Comparison of ENCODE assay signal across 10 cellular contexts in the genomic region with DNA sequence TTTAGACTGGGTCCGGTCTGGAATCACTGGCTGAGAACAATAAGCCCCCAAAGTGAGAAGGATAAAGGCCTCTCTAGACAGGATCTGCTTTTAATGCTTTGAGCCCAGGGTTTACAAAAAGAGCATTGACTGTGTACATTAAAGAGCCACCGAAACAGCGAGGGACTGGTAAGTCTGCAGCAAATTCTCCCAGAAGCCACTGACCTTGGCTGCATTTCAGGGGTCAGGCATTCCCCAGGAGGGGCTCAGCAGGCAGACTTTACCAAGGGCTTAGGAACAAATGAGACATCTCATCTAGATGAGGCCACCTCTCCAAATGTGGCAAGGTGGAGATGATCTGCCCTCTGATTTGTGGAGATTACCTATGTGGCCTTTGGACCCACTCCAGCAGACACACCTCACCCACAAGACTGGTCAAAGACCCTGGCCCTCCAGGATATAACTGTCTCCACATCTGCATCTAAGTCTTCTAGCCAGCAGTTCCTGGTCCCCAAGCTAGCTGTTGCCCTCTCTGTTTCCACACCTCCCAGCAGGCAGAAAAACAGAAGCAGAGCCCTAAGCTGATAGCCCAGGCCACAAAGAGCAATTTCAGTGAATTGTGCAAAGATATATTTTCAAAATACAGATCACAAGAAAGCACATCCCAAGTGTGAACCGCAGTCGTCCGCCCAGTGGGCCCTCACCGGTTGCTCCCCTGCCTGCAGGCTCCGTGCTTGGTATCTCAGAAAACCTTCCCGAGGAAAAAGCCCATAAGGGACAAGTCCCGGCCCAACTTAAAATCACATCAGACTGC. TPM values are rescaled to one million over a fixed set of nuclear protein-coding genes. Genes with fewer than 3 reads are reported as not detected.
DNase-seq lines count a peak whose midpoint lies in the region; ATAC-seq and TF ChIP-seq lines count a peak whose summit lies in the region.
"Had no signal": no experiment of that assay in that cellular context is flagged by ENCODE, and none has a peak within 500 bp of the region (broad histone marks: within the 10 kb centered on the region; RNA-seq: fewer than 3 reads in every experiment).

No MANE protein-coding gene starts in this region.

- H3K4me3 Mint-ChIP-seq in activated T-cell treated with anti-CD3 and anti-CD28 coated beads, Interleukin-2, amount 50 U/mL, for 24 hours: peak overlapping the region; percentile 88
- H3K4me3 Mint-ChIP-seq in osteocyte (ENCODE audit: unreplicated experiment): peak overlapping the region; percentile 94

- peak; percentile 37 for DNase-seq in activated T-cell treated with anti-CD3 and anti-CD28 coated beads, Interleukin-2, amount 50 U/mL, for 24 hours
- DNase-seq in fibroblast of pulmonary artery (ENCODE audit: low read depth): no peak
- DNase-seq in osteocyte (ENCODE audit: extremely low spot score, unreplicated experiment): no peak
- no peak for DNase-seq in effector CD8-positive, alpha-beta T cell (lab: John Stamatoyannopoulos, UW)
- DNase-seq: NCI-H2227 treated with DMSO at 0.1 percent for 48 hours; stimulated activated naive B cell treated with anti-CD40 and anti-IgM and Interleukin-4, amounts not matched to agents 10 μg/mL and 1 μg/mL and 100 μg/mL, for 72 hours had no signal

- peaks cover 24% of the 10 kb centered on the region for H3K36me3 Mint-ChIP-seq in activated T-cell treated with anti-CD3 and anti-CD28 coated beads, Interleukin-2, amount 50 U/mL, for 24 hours (ENCODE audit: low read depth)
- H3K36me3 Mint-ChIP-seq in osteocyte (ENCODE audit: unreplicated experiment): no peaks in the 10 kb centered on the region
- H3K36me3 Mint-ChIP-seq: stimulated activated naive B cell treated with anti-CD40 and anti-IgM and Interleukin-4, amounts not matched to agents 10 μg/mL and 1 μg/mL and 100 μg/mL, for 72 hours had no signal

- H3K4me3 ChIP-seq in GM08714 (ENCODE audit: low read length) (peak overlapping the region; percentile 97), fibroblast of pulmonary artery (replicated peaks; ENCODE audit: low read depth, low read length) (peak overlapping the region; percentile 88)

- H3K27ac Mint-ChIP-seq in activated T-cell treated with anti-CD3 and anti-CD28 coated beads, Interleukin-2, amount 50 U/mL, for 24 hours: peak overlapping the region; percentile 92
- H3K27ac Mint-ChIP-seq in osteocyte (ENCODE audit: unreplicated experiment): peak overlapping the region; percentile 50

- peaks cover 56% of the 10 kb centered on the region for H3K4me1 Mint-ChIP-seq in activated T-cell treated with anti-CD3 and anti-CD28 coated beads, Interleukin-2, amount 50 U/mL, for 24 hours (ENCODE audit: low read depth)
- H3K4me1 Mint-ChIP-seq in osteocyte (ENCODE audit: unreplicated experiment): peaks cover 32% of the 10 kb centered on the region

- ATAC-seq in GM18511 (IDR thresholded peaks at IDR 0.05; ENCODE audit: unreplicated experiment) (no peak), HG02571 (IDR thresholded peaks at IDR 0.05; ENCODE audit: unreplicated experiment) (no peak), HG03097 (IDR thresholded peaks at IDR 0.05; ENCODE audit: low FRiP score, unreplicated experiment) (no peak)
- ATAC-seq: stimulated activated naive B cell treated with anti-CD40 and anti-IgM and Interleukin-4, amounts not matched to agents 10 μg/mL and 1 μg/mL and 100 μg/mL, for 72 hours had no signal

- no peaks in the 10 kb centered on the region for H3K27me3 Mint-ChIP-seq in activated T-cell treated with anti-CD3 and anti-CD28 coated beads, Interleukin-2, amount 50 U/mL, for 24 hours
- H3K27me3 Mint-ChIP-seq in osteocyte (ENCODE audit: unreplicated experiment): no peaks in the 10 kb centered on the region

- TF ChIP-seq CTCF in fibroblast of pulmonary artery (IDR thresholded peaks at IDR 0.05; ENCODE audit: low read length, missing control alignments): no peak
- no peak for TF ChIP-seq CTCF in osteocyte (IDR thresholded peaks at IDR 0.05)

- H3K9me3 Mint-ChIP-seq in activated T-cell treated with anti-CD3 and anti-CD28 coated beads, Interleukin-2, amount 50 U/mL, for 24 hours: no peaks in the 10 kb centered on the region
- H3K9me3 Mint-ChIP-seq in osteocyte (ENCODE audit: unreplicated experiment): no peaks in the 10 kb centered on the region
- H3K9me3 Mint-ChIP-seq: stimulated activated naive B cell treated with anti-CD40 and anti-IgM and Interleukin-4, amounts not matched to agents 10 μg/mL and 1 μg/mL and 100 μg/mL, for 72 hours had no signal

RNA-seq across cellular contexts. Expression of a gene that starts 2.7 kb away (rescaled TPM):
- 11.5 and 15.5 TPM in 2 replicates for total RNA-seq in osteocyte
